1 cellular context compared by ENCODE assay signal in genomic region chr13:23643828-23644419, GRCh38.
TF ChIP-seq lines count a peak whose summit lies in the region.

No MANE protein-coding gene starts in this region.

TF ChIP-seq in WTC11, 78 proteins besides CTCF, POLR2A, EP300 and RAD21 (continued from another document):
- no peak for TF ChIP-seq FOXK1 (CRISPR knock-in tag; IDR thresholded peaks at IDR 0.05)
